11 cellular contexts compared by ENCODE assay signal in genomic region chr1:6157528-6158174, GRCh38. TPM values are rescaled to one million over a fixed set of nuclear protein-coding genes. Genes with fewer than 3 reads are reported as not detected.
DNase-seq lines count a peak whose midpoint lies in the region; ATAC-seq, FAIRE-seq and TF ChIP-seq lines count a peak whose summit lies in the region.
"Had no signal": no experiment of that assay in that cellular context is flagged by ENCODE, and none has a peak within 500 bp of the region (broad histone marks: within the 10 kb centered on the region; RNA-seq: fewer than 3 reads in every experiment).

No MANE protein-coding gene starts in this region.

- TF ChIP-seq CTCF in Calu3 (IDR thresholded peaks at IDR 0.05; ENCODE audit: unreplicated experiment) (no peak), mucosa of descending colon (IDR thresholded peaks at IDR 0.05) (no peak)
- no peak for TF ChIP-seq CTCF in CD4-positive, alpha-beta T cell (IDR thresholded peaks at IDR 0.05)

- H3K27ac ChIP-seq in CD4-positive, alpha-beta T cell (ENCODE audit: low read depth, low read length): no peak overlapping the region
- H3K27ac ChIP-seq: body of pancreas, KMS-11, upper lobe of left lung had no signal

- peak overlapping the region; percentile 48 for H3K4me3 Mint-ChIP-seq in Calu3 (ENCODE audit: low read depth, unreplicated experiment)
- no peak overlapping the region for H3K4me3 Mint-ChIP-seq in activated CD4-positive, alpha-beta memory T cell treated with anti-CD3 and anti-CD28 coated beads for 36 hours
- no peak overlapping the region for H3K4me3 Mint-ChIP-seq in CD4-positive, alpha-beta T cell

- peak overlapping the region; percentile 57 for H3K27ac Mint-ChIP-seq in Calu3 (ENCODE audit: unreplicated experiment)
- no peak overlapping the region for H3K27ac Mint-ChIP-seq in activated CD4-positive, alpha-beta memory T cell treated with anti-CD3 and anti-CD28 coated beads for 36 hours
- H3K27ac Mint-ChIP-seq in CD4-positive, alpha-beta T cell: no peak overlapping the region

- peaks cover 20% of the 10 kb centered on the region for H3K4me1 Mint-ChIP-seq in Calu3 (ENCODE audit: low read depth, unreplicated experiment)
- H3K4me1 Mint-ChIP-seq in activated CD4-positive, alpha-beta memory T cell treated with anti-CD3 and anti-CD28 coated beads for 36 hours (ENCODE audit: low read depth): peaks cover 8% of the 10 kb centered on the region
- H3K4me1 Mint-ChIP-seq in CD4-positive, alpha-beta T cell (ENCODE audit: low read depth): no peaks in the 10 kb centered on the region

- no peaks in the 10 kb centered on the region for H3K36me3 ChIP-seq in mucosa of descending colon (ENCODE audit: low read depth)
- H3K36me3 ChIP-seq: upper lobe of left lung had no signal

- no peak overlapping the region for H3K4me3 ChIP-seq in mucosa of descending colon
- H3K4me3 ChIP-seq: body of pancreas, upper lobe of left lung had no signal

- H3K27me3 Mint-ChIP-seq in Calu3 (ENCODE audit: unreplicated experiment): peaks cover 37% of the 10 kb centered on the region
- H3K27me3 Mint-ChIP-seq in activated CD4-positive, alpha-beta memory T cell treated with anti-CD3 and anti-CD28 coated beads for 36 hours: peaks cover 20% of the 10 kb centered on the region
- peaks cover 13% of the 10 kb centered on the region for H3K27me3 Mint-ChIP-seq in CD4-positive, alpha-beta T cell

- ATAC-seq in mucosa of descending colon (peak; percentile 90), GM21515 (IDR thresholded peaks at IDR 0.05; ENCODE audit: unreplicated experiment) (no peak)
- ATAC-seq in CD4-positive, alpha-beta T cell (ENCODE audit: poor library complexity): no peak
- ATAC-seq: body of pancreas had no signal

- peaks cover 7% of the 10 kb centered on the region for H3K4me1 ChIP-seq in mucosa of descending colon (ENCODE audit: low read depth)
- H3K4me1 ChIP-seq: body of pancreas, upper lobe of left lung had no signal

- peaks cover 9% of the 10 kb centered on the region for H3K36me3 Mint-ChIP-seq in Calu3 (ENCODE audit: insufficient read depth, unreplicated experiment)
- no peaks in the 10 kb centered on the region for H3K36me3 Mint-ChIP-seq in activated CD4-positive, alpha-beta memory T cell treated with anti-CD3 and anti-CD28 coated beads for 36 hours
- H3K36me3 Mint-ChIP-seq in CD4-positive, alpha-beta T cell (ENCODE audit: low read depth): no peaks in the 10 kb centered on the region

- intact Hi-C loops in Calu3 (cut with micrococcal nuclease; ENCODE audit: unreplicated experiment) (no loop called here), mucosa of descending colon (cut with DNase I, micrococcal nuclease) (no loop called here)
- intact Hi-C loops in activated CD4-positive, alpha-beta memory T cell treated with anti-CD3 and anti-CD28 coated beads for 36 hours (cut with micrococcal nuclease): no loop called here
- intact Hi-C loops in CD4-positive, alpha-beta T cell (cut with DNase I, micrococcal nuclease): no loop called here

- no peak for TF ChIP-seq POLR2A in GM12892 (IDR thresholded peaks at IDR 0.05; ENCODE audit: low read depth, low read length)

- POLR2A ChIA-PET in activated CD4-positive, alpha-beta memory T cell treated with anti-CD3 and anti-CD28 coated beads for 36 hours (lab: Charles Lee): no interaction called here
- POLR2A ChIA-PET in CD4-positive, alpha-beta T cell (lab: Charles Lee): no interaction called here

- BruUV-seq in Calu3 (replicated peaks; lab: Mats Ljungman, UMichigan): no TSS peak

- H3K27me3 ChIP-seq in CD4-positive, alpha-beta T cell (ENCODE audit: control insufficient read depth, insufficient read depth, low read length): peaks cover 8% of the 10 kb centered on the region
- H3K27me3 ChIP-seq: body of pancreas, upper lobe of left lung had no signal

- no peaks in the 10 kb centered on the region for H3K9me3 Mint-ChIP-seq in Calu3 (ENCODE audit: low read depth, unreplicated experiment)
- no peaks in the 10 kb centered on the region for H3K9me3 Mint-ChIP-seq in activated CD4-positive, alpha-beta memory T cell treated with anti-CD3 and anti-CD28 coated beads for 36 hours
- H3K9me3 Mint-ChIP-seq in CD4-positive, alpha-beta T cell: no peaks in the 10 kb centered on the region

- no peak for FAIRE-seq in GM12892 (lab: Jason Lieb, UNC)

- DNase-seq in Calu3 (peak; percentile 69), LHCN-M2 (ENCODE audit: low read depth) (peak; percentile 59), mucosa of descending colon (peak in 1 of 3 donors; percentile 18), NCI-H524 treated with DMSO at 0.1 percent for 48 hours (lab: John Stamatoyannopoulos, UW) (no peak), GM12892 (ENCODE audit: insufficient read length) (no peak)
- peak; percentile 71 for DNase-seq in activated CD4-positive, alpha-beta memory T cell treated with anti-CD3 and anti-CD28 coated beads for 36 hours
- no peak for DNase-seq in CD4-positive, alpha-beta T cell
- DNase-seq: body of pancreas had no signal

- no peaks in the 10 kb centered on the region for H3K9me3 ChIP-seq in mucosa of descending colon
- no peaks in the 10 kb centered on the region for H3K9me3 ChIP-seq in CD4-positive, alpha-beta T cell (ENCODE audit: control insufficient read depth, low read length)
- H3K9me3 ChIP-seq: body of pancreas, upper lobe of left lung had no signal

- CTCF ChIA-PET in Calu3 (lab: Charles Lee): interaction anchor here (0.6 kb wide), 2 partner anchors 41 to 1624 kb away, joined by 3 read pairs; no protein-coding TSS in a partner anchor
- CTCF ChIA-PET in activated CD4-positive, alpha-beta memory T cell treated with anti-CD3 and anti-CD28 coated beads for 36 hours (lab: Charles Lee): no interaction called here
- CTCF ChIA-PET in CD4-positive, alpha-beta T cell (lab: Charles Lee): no interaction called here

RNA-seq across cellular contexts. Expression of gene CHD5, which starts 22.5 kb away (rescaled TPM):
- total RNA-seq in Calu3 (2022): 0.27 and 0.28 TPM in 2 replicates
- 0.06 TPM in 1 of 2 replicates, not detected in the other for total RNA-seq in LHCN-M2 (2014; rRNA removed)
- polyA plus RNA-seq in LHCN-M2 (2012): not detected
- under 1 TPM; 0.38 to 0.51 TPM for total RNA-seq in activated CD4-positive, alpha-beta memory T cell treated with anti-CD3 and anti-CD28 coated beads for 36 hours
- 1 to 10 TPM in 1 of 3 donors, under 1 TPM in 2; 0.17 to 2.1 (median 0.22) TPM for total RNA-seq in mucosa of descending colon
- under 1 TPM; 0.25 to 0.34 TPM for total RNA-seq in CD4-positive, alpha-beta T cell
- 0.13 TPM for polyA plus RNA-seq in GM12892 (2012; ENCODE audit: missing spikeins)

RNA-seq across cellular contexts. Expression of gene RPL22, which starts 41.7 kb away (rescaled TPM):
- total RNA-seq in Calu3 (2022): 256 and 259 TPM in 2 replicates
- total RNA-seq in LHCN-M2 (2014; rRNA removed): 111 and 136 TPM in 2 replicates
- 596 TPM for polyA plus RNA-seq in LHCN-M2 (2012)
- total RNA-seq in activated CD4-positive, alpha-beta memory T cell treated with anti-CD3 and anti-CD28 coated beads for 36 hours: 100 to 1,000 TPM; 395 to 433 TPM
- total RNA-seq in mucosa of descending colon: 100 to 1,000 TPM; 349 to 387 (median 350) TPM
- 100 to 1,000 TPM; 620 to 652 TPM for total RNA-seq in CD4-positive, alpha-beta T cell
- 1,361 TPM for polyA plus RNA-seq in GM12892 (2012; ENCODE audit: missing spikeins)

RNA-seq across cellular contexts. Expression of gene RNF207, which starts 48.3 kb away (rescaled TPM):
- total RNA-seq in Calu3 (2022) (146 and 160 TPM in 2 replicates), LHCN-M2 (2014; rRNA removed) (1.0 and 1.3 TPM in 2 replicates), mucosa of descending colon (10 to 100 TPM; 35.4 to 63.9 (median 35.9) TPM)
- 0.33 TPM for polyA plus RNA-seq in LHCN-M2 (2012)
- 10 to 100 TPM; 14.7 to 18.4 TPM for total RNA-seq in activated CD4-positive, alpha-beta memory T cell treated with anti-CD3 and anti-CD28 coated beads for 36 hours
- 1 to 10 TPM; 5.4 to 6.8 TPM for total RNA-seq in CD4-positive, alpha-beta T cell
- 13.3 TPM for polyA plus RNA-seq in GM12892 (2012; ENCODE audit: missing spikeins)

Comparison
In these comparisons a context has a peak if more than half of its experiments do, and no peak if none do; other contexts are left out.
1. DNase-seq: peak in Calu3 (single experiment), LHCN-M2 (single experiment) and activated CD4-positive, alpha-beta memory T cell treated with anti-CD3 and anti-CD28 coated beads for 36 hours (single experiment); none in CD4-positive, alpha-beta T cell (0 of 10), NCI-H524 treated with DMSO at 0.1 percent for 48 hours (single experiment) and GM12892 (single experiment).